8 cellular contexts compared by ENCODE assay signal in genomic region chr7:23184709-23185354, GRCh38. TPM values are rescaled to one million over a fixed set of nuclear protein-coding genes. Genes with fewer than 3 reads are reported as not detected.
A peak's percentile ranks its signal among the peaks of the same experiment; 100 is the strongest.
DNase-seq lines count a peak whose midpoint lies in the region; ATAC-seq and TF ChIP-seq lines count a peak whose summit lies in the region.

No MANE protein-coding gene starts in this region.

- H3K36me3 ChIP-seq in Caco-2 (ENCODE audit: control insufficient read depth, insufficient read depth, low read length) (no peaks in the 10 kb centered on the region), HCT116 (ENCODE audit: control insufficient read depth in 1 of 2, insufficient read depth in 2 of 2, low read length in 2 of 2) (peaks cover 30 to 31% of the 10 kb centered on the region in 2 experiments), Panc1 (ENCODE audit: control insufficient read depth, insufficient read depth, low read length) (peaks cover 34% of the 10 kb centered on the region)
- peaks cover 23% of the 10 kb centered on the region for H3K36me3 ChIP-seq in CD8-positive, alpha-beta memory T cell (ENCODE audit: insufficient read depth, low read length)

- H3K27me3 Mint-ChIP-seq in Caco-2 (ENCODE audit: insufficient read depth, unreplicated experiment), result no peaks in the 10 kb centered on the region
- H3K27me3 Mint-ChIP-seq in CD8-positive, alpha-beta memory T cell, result peaks cover 0 to 5% of the 10 kb centered on the region in 2 donors

- H3K4me3 ChIP-seq in Caco-2 (ENCODE audit: low read depth, low read length), result no peak overlapping the region
- no peak overlapping the region for H3K4me3 ChIP-seq in HCT116 (replicated peaks in 1 of 2; ENCODE audit: low read depth in 1 of 2, low read length in 2 of 2)
- no peak overlapping the region for H3K4me3 ChIP-seq in Panc1 (ENCODE audit: low read depth in 2 of 2, low read length in 2 of 2)
- H3K4me3 ChIP-seq in epithelial cell of esophagus (ENCODE audit: low read length), result no peak overlapping the region
- no peak overlapping the region for H3K4me3 ChIP-seq in CD8-positive, alpha-beta memory T cell (ENCODE audit: low read length)

- no peak overlapping the region for H3K27ac Mint-ChIP-seq in Caco-2 (ENCODE audit: unreplicated experiment)
- peak overlapping the region in 2 of 8 donors; percentile 78 to 81 for H3K27ac Mint-ChIP-seq in CD8-positive, alpha-beta memory T cell

- ATAC-seq in HCT116 (no peak), Panc1 (no peak), GM21447 (IDR thresholded peaks at IDR 0.05; ENCODE audit: unreplicated experiment) (no peak)

- H3K79me2 ChIP-seq in HCT116 (ENCODE audit: insufficient read depth, low read length), result peaks cover 77% of the 10 kb centered on the region

- no peak overlapping the region for H3K4me3 Mint-ChIP-seq in Caco-2 (ENCODE audit: unreplicated experiment)
- H3K4me3 Mint-ChIP-seq in CD8-positive, alpha-beta memory T cell, result peak overlapping the region in 1 of 7 donors; percentile 59

- H3K4me2 ChIP-seq in HCT116 (ENCODE audit: low read length), result no peak overlapping the region

- H2AFZ ChIP-seq in HCT116 (ENCODE audit: low read depth, low read length, poor library complexity, severe bottlenecking), result no peak overlapping the region

- BruUV-seq in Caco-2 (replicated peaks; lab: Mats Ljungman, UMichigan), result no TSS peak
- no TSS peak for BruUV-seq in HCT116 (replicated peaks; lab: Mats Ljungman, UMichigan)
- BruUV-seq in Panc1 (replicated peaks; lab: Mats Ljungman, UMichigan), result no TSS peak

- H3K36me3 Mint-ChIP-seq in Caco-2 (ENCODE audit: insufficient read depth, unreplicated experiment), result peaks cover 61% of the 10 kb centered on the region
- H3K36me3 Mint-ChIP-seq in CD8-positive, alpha-beta memory T cell, result peaks cover 0 to 45% (median 3%) of the 10 kb centered on the region in 3 donors

- no peaks in the 10 kb centered on the region for H4K20me1 ChIP-seq in HCT116 (ENCODE audit: insufficient read depth)

- H3K27me3 ChIP-seq in Caco-2 (replicated peaks; ENCODE audit: control insufficient read depth, insufficient read depth, low read length), result no peaks in the 10 kb centered on the region
- no peaks in the 10 kb centered on the region for H3K27me3 ChIP-seq in HCT116 (ENCODE audit: insufficient read depth, low read length)
- no peaks in the 10 kb centered on the region for H3K27me3 ChIP-seq in Panc1 (ENCODE audit: control insufficient read depth, insufficient read depth, low read length)
- H3K27me3 ChIP-seq in CD8-positive, alpha-beta memory T cell (ENCODE audit: insufficient read depth, low read length, poor library complexity, severe bottlenecking), result no peaks in the 10 kb centered on the region

- no peaks in the 10 kb centered on the region for H3K9me3 Mint-ChIP-seq in Caco-2 (ENCODE audit: unreplicated experiment)
- H3K9me3 Mint-ChIP-seq in CD8-positive, alpha-beta memory T cell, result peaks cover 0 to 2% (median 0%) of the 10 kb centered on the region in 5 donors

- in situ Hi-C loops in Panc1 (cut with HindIII; ENCODE audit: low pct_unique_long_range_greater_than_20kb, low sequenced_read_pairs), result no loop called here

- no peak for TF ChIP-seq POLR2A in HCT116 (IDR thresholded peaks at IDR 0.05; ENCODE audit: borderline replicate concordance, extremely low read depth, insufficient read depth, insufficient read length)

- intact Hi-C loops in Caco-2 (cut with micrococcal nuclease; ENCODE audit: unreplicated experiment) (loop anchor here (1.0 to 10.0 kb wide), 3 partner anchors 77 to 350 kb away; partner anchors contain the start of gene TRA2A), HCT116 (cut with micrococcal nuclease) (loop anchor here (5.0 kb wide), 2 partner anchors 78 to 362 kb away; partner anchors contain the start of gene KLHL7), Panc1 (cut with micrococcal nuclease; ENCODE audit: unreplicated experiment) (loop anchor here (5.0 kb wide), 2 partner anchors 78 to 98 kb away; partner anchors contain the start of gene KLHL7), posterior vena cava (cut with DNase I) (loop anchor here in 1 of 2 donors (10.0 kb wide), 1 partner anchor 90 kb away; no protein-coding TSS in a partner anchor)

- CTCF ChIA-PET in Caco-2 (lab: Charles Lee) (interaction anchor here (0.6 to 1.4 kb wide), 8 partner anchors 15 to 127 kb away, joined by 3 to 9 read pairs (median 3); no protein-coding TSS in a partner anchor), HCT116 (lab: Charles Lee) (interaction anchor here (0.6 to 2.2 kb wide), 8 partner anchors 11 to 532 kb away, joined by 3 to 12 read pairs (median 4); no protein-coding TSS in a partner anchor), Panc1 (lab: Charles Lee) (interaction anchor here (0.5 to 1.3 kb wide), 6 partner anchors 9 to 1757 kb away, joined by 3 to 8 read pairs (median 4); no protein-coding TSS in a partner anchor)
- CTCF ChIA-PET in CD8-positive, alpha-beta memory T cell (lab: Charles Lee), result no interaction called here

- no peak overlapping the region for H3K9ac ChIP-seq in HCT116 (ENCODE audit: low read length)

- H3K4me1 ChIP-seq in Caco-2, result 0 out of 2 replicates have a peak, but pooled peaks cover 14% of the 10 kb centered on the region
- peaks cover 5 to 14% of the 10 kb centered on the region in 2 experiments; a peak in 3 of 4 replicates for H3K4me1 ChIP-seq in HCT116 (ENCODE audit: control insufficient read depth in 1 of 2, insufficient read depth in 2 of 2, low read length in 2 of 2)
- peaks cover 3% of the 10 kb centered on the region for H3K4me1 ChIP-seq in Panc1 (ENCODE audit: control insufficient read depth, insufficient read depth, low read length)
- peaks cover 28% of the 10 kb centered on the region for H3K4me1 ChIP-seq in CD8-positive, alpha-beta memory T cell (ENCODE audit: insufficient read depth, low read length)

- POLR2A ChIA-PET in Caco-2 (lab: Charles Lee) (no interaction called here), HCT116 (lab: Charles Lee) (interaction anchor here (0.8 to 1.1 kb wide), 2 partner anchors 79 to 88 kb away, joined by 4 to 5 read pairs; partner anchors contain the start of gene KLHL7), Panc1 (lab: Charles Lee) (no interaction called here)
- POLR2A ChIA-PET in CD8-positive, alpha-beta memory T cell (lab: Charles Lee), result no interaction called here

- H3K27ac ChIP-seq in HCT116 (ENCODE audit: low read depth, low read length), result no peak overlapping the region
- H3K27ac ChIP-seq in Panc1 (ENCODE audit: low read length), result no peak overlapping the region
- no peak overlapping the region for H3K27ac ChIP-seq in CD8-positive, alpha-beta memory T cell (ENCODE audit: low read depth, low read length)

- no peaks in the 10 kb centered on the region for H3K9me2 ChIP-seq in HCT116 (ENCODE audit: insufficient read depth)

- no peaks in the 10 kb centered on the region for H3K9me3 ChIP-seq in Caco-2
- no peaks in the 10 kb centered on the region for H3K9me3 ChIP-seq in HCT116 (ENCODE audit: control insufficient read depth in 1 of 2, insufficient read depth in 1 of 2, low read depth in 1 of 2, low read length in 2 of 2)
- H3K9me3 ChIP-seq in Panc1 (ENCODE audit: control insufficient read depth, insufficient read depth, low read depth, low read length), result no peaks in the 10 kb centered on the region
- no peaks in the 10 kb centered on the region for H3K9me3 ChIP-seq in CD8-positive, alpha-beta memory T cell (ENCODE audit: low read length)

- peak; percentile 69 for TF ChIP-seq RAD21 in HCT116 (IDR thresholded peaks at IDR 0.05; ENCODE audit: low read depth)

- DNase-seq in Caco-2 (peak; percentile 51 to 74), HCT116 (ENCODE audit: low read depth, low spot score) (peak; percentile 34), Panc1 (ENCODE audit: low read depth, low spot score) (peak; percentile 42), epithelial cell of esophagus (ENCODE audit: low read depth) (peak; percentile 69), retina (peak; percentile 31), posterior vena cava (ENCODE audit: low spot score) (no peak)
- no peak for DNase-seq in CD8-positive, alpha-beta memory T cell

- RAD21 ChIA-PET in HCT116 (lab: Charles Lee; ENCODE audit: low non-redundant PET in 1 of 2, low total read pairs in 2 of 2, uncharacterized antibody in 2 of 2, unreplicated experiment in 2 of 2), result no interaction called here

- TF ChIP-seq CTCF in Caco-2 (IDR thresholded peaks at IDR 0.05; ENCODE audit: insufficient read depth in 1 of 2, low read depth in 1 of 2, low read length in 1 of 2, severe bottlenecking in 1 of 2, unreplicated experiment in 1 of 2) (peak; percentile 56 to 66), HCT116 (IDR thresholded peaks at IDR 0.05 in 2 of 3, conservative IDR thresholded peaks at IDR 0.05 in 1 of 3; ENCODE audit: borderline replicate concordance in 1 of 3, insufficient read depth in 1 of 3, low read depth in 2 of 3, low read length in 2 of 3) (peak; percentile 43 to 55 (median 55); a peak in 5 of 6 replicates), Panc1 (IDR thresholded peaks at IDR 0.05) (peak; percentile 76), epithelial cell of esophagus (IDR thresholded peaks at IDR 0.05; ENCODE audit: insufficient read depth, low read depth, low read length, missing control alignments) (peak; percentile 70)

- no peaks in the 10 kb centered on the region for H3K4me1 Mint-ChIP-seq in Caco-2 (ENCODE audit: low read depth, unreplicated experiment)
- H3K4me1 Mint-ChIP-seq in CD8-positive, alpha-beta memory T cell, result peaks cover 40 to 59% (median 57%) of the 10 kb centered on the region in 3 donors

RNA-seq across cellular contexts. Expression of gene NUP42, which starts 3.0 kb away (rescaled TPM):
- 38.6 and 41.6 TPM in 2 replicates for total RNA-seq in Caco-2 (2022)
- 36.5 TPM for total RNA-seq in HCT116 (2021; ENCODE audit: unreplicated experiment)
- polyA plus RNA-seq in HCT116 (2012), result 14.8 and 20.4 TPM in 2 replicates
- total RNA-seq in Panc1 (2021; ENCODE audit: unreplicated experiment), result 30.3 TPM
- polyA plus RNA-seq in Panc1 (2012; ENCODE audit: insufficient read length), result 20.0 TPM
- 10 to 100 TPM; 39.5 to 40.1 TPM for total RNA-seq in CD8-positive, alpha-beta memory T cell
- 39.8 TPM for polyA plus RNA-seq in CD8-positive, alpha-beta memory T cell
- total RNA-seq in posterior vena cava, result 10 to 100 TPM; 20.7 to 20.8 TPM

Comparison
In these comparisons a context has a peak if more than half of its experiments do, and no peak if none do; other contexts are left out.
1. DNase-seq: peak in Caco-2 (2 of 2), HCT116 (single experiment), Panc1 (single experiment), epithelial cell of esophagus (single experiment) and retina (single experiment); none in CD8-positive, alpha-beta memory T cell (0 of 5) and posterior vena cava (single experiment).
2. Peak in every context shown above with its lines, with median percentiles within 50 percentile points of each other: CTCF ChIP-seq.